8 cellular contexts compared by ENCODE assay signal in genomic region chr19:6021878-6022569, GRCh38. TPM values are rescaled to one million over a fixed set of nuclear protein-coding genes. Genes with fewer than 3 reads are reported as not detected.
A peak's percentile ranks its signal among the peaks of the same experiment; 100 is the strongest.
DNase-seq lines count a peak whose midpoint lies in the region; ATAC-seq and TF ChIP-seq lines count a peak whose summit lies in the region.

No MANE protein-coding gene starts in this region.

- H3K9me3 ChIP-seq in OCI-LY1 (ENCODE audit: low read length) (no peaks in the 10 kb centered on the region), fibroblast of lung (ENCODE audit: control insufficient read depth, insufficient read depth, low read depth, low read length) (no peaks in the 10 kb centered on the region)

- H2AFZ ChIP-seq in OCI-LY1 (ENCODE audit: low read length): no peak overlapping the region
- H2AFZ ChIP-seq in fibroblast of lung (ENCODE audit: low read length): peak overlapping the region; percentile 12

- H3K27ac ChIP-seq in C4-2B: peak overlapping the region; percentile 77
- H3K27ac ChIP-seq in OCI-LY1 (ENCODE audit: low read depth, low read length, poor library complexity, severe bottlenecking): no peak overlapping the region
- no peak overlapping the region for H3K27ac ChIP-seq in fibroblast of lung (ENCODE audit: insufficient read depth, low read length)

- H3K27me3 ChIP-seq in OCI-LY1 (ENCODE audit: insufficient read depth, low read length) (peaks cover 2% of the 10 kb centered on the region; the same call in 1 of the 2 replicates), fibroblast of lung (ENCODE audit: control insufficient read depth, insufficient read depth, low read length) (no peaks in the 10 kb centered on the region)

- H3K27ac Mint-ChIP-seq in nephron progenitor cell: no peak overlapping the region
- H3K27ac Mint-ChIP-seq in stimulated activated naive B cell treated with anti-CD40 and anti-IgM and Interleukin-4, amounts not matched to agents 10 μg/mL and 1 μg/mL and 100 μg/mL, for 72 hours: peak overlapping the region; percentile 51

- H3K79me2 ChIP-seq in OCI-LY1 (ENCODE audit: insufficient read depth, low read length) (no peaks in the 10 kb centered on the region), fibroblast of lung (ENCODE audit: control insufficient read depth, insufficient read depth, low read length) (no peaks in the 10 kb centered on the region)

- peaks cover 9% of the 10 kb centered on the region for H3K36me3 Mint-ChIP-seq in nephron progenitor cell (ENCODE audit: low read depth)
- H3K36me3 Mint-ChIP-seq in stimulated activated naive B cell treated with anti-CD40 and anti-IgM and Interleukin-4, amounts not matched to agents 10 μg/mL and 1 μg/mL and 100 μg/mL, for 72 hours: peaks cover 0 to 1% of the 10 kb centered on the region in 2 donors

- no peaks in the 10 kb centered on the region for H3K9me2 ChIP-seq in OCI-LY1 (ENCODE audit: low read depth, low read length)

- DNase-seq in HUDEP-2 (lab: John Stamatoyannopoulos, UW; ENCODE audit: unreplicated experiment in 76 of 76) (peak in 74 of 76 experiments; percentile 20 to 90 (median 71)), activated T-cell treated with anti-CD3 and anti-CD28 coated beads for 48 hours (ENCODE audit: low read depth) (peak; percentile 70), fibroblast of lung (ENCODE audit: low read depth in 2 of 2) (peak; percentile 41 to 81), nephron progenitor cell (peak; percentile 90)
- DNase-seq in stimulated activated naive B cell treated with anti-CD40 and anti-IgM and Interleukin-4, amounts not matched to agents 10 μg/mL and 1 μg/mL and 100 μg/mL, for 72 hours: peak; percentile 70

- TF ChIP-seq CTCF in C4-2B (conservative IDR thresholded peaks at IDR 0.05) (peak; percentile 67), OCI-LY1 (IDR thresholded peaks at IDR 0.05; ENCODE audit: low read length) (peak; percentile 75), fibroblast of lung (conservative IDR thresholded peaks at IDR 0.05 in 1 of 2, IDR thresholded peaks at IDR 0.05 in 1 of 2; ENCODE audit: low read depth in 1 of 2, low read length in 2 of 2) (peak; percentile 57 to 71), nephron progenitor cell (IDR thresholded peaks at IDR 0.05) (peak; percentile 83)

- no peaks in the 10 kb centered on the region for H3F3A ChIP-seq in OCI-LY1 (ENCODE audit: insufficient read depth, low read length)

- H3K36me3 ChIP-seq in OCI-LY1 (ENCODE audit: insufficient read depth, low read length) (no peaks in the 10 kb centered on the region), fibroblast of lung (ENCODE audit: control insufficient read depth, insufficient read depth, low read length) (no peaks in the 10 kb centered on the region)

- no peak overlapping the region for H3K4me3 Mint-ChIP-seq in nephron progenitor cell
- no peak overlapping the region for H3K4me3 Mint-ChIP-seq in stimulated activated naive B cell treated with anti-CD40 and anti-IgM and Interleukin-4, amounts not matched to agents 10 μg/mL and 1 μg/mL and 100 μg/mL, for 72 hours

- H3K27me3 Mint-ChIP-seq in nephron progenitor cell (ENCODE audit: low read depth, poor library complexity): peaks cover 49% of the 10 kb centered on the region
- H3K27me3 Mint-ChIP-seq in stimulated activated naive B cell treated with anti-CD40 and anti-IgM and Interleukin-4, amounts not matched to agents 10 μg/mL and 1 μg/mL and 100 μg/mL, for 72 hours: peaks cover 17 to 24% of the 10 kb centered on the region in 2 donors

- no peaks in the 10 kb centered on the region for H4K20me1 ChIP-seq in OCI-LY1 (ENCODE audit: insufficient read depth, low read length)
- H4K20me1 ChIP-seq in fibroblast of lung (ENCODE audit: control insufficient read depth, extremely low read depth, insufficient read depth, low read length): no peaks in the 10 kb centered on the region

- H3K9ac ChIP-seq in OCI-LY1 (ENCODE audit: low read length) (no peak overlapping the region), fibroblast of lung (ENCODE audit: insufficient read depth, low read length) (no peak overlapping the region)

- ATAC-seq in stimulated activated naive B cell treated with anti-CD40 and anti-IgM and Interleukin-4, amounts not matched to agents 10 μg/mL and 1 μg/mL and 100 μg/mL, for 72 hours (replicated peaks): peak; percentile 97 to 99
- ATAC-seq in GM21528 (IDR thresholded peaks at IDR 0.05; ENCODE audit: low FRiP score, unreplicated experiment): no peak

- no peaks in the 10 kb centered on the region for H3K9me3 Mint-ChIP-seq in nephron progenitor cell
- no peaks in the 10 kb centered on the region for H3K9me3 Mint-ChIP-seq in stimulated activated naive B cell treated with anti-CD40 and anti-IgM and Interleukin-4, amounts not matched to agents 10 μg/mL and 1 μg/mL and 100 μg/mL, for 72 hours

- no peak overlapping the region for H3K4me2 ChIP-seq in OCI-LY1 (ENCODE audit: low read length)
- no peak overlapping the region for H3K4me2 ChIP-seq in fibroblast of lung (ENCODE audit: extremely low read depth, insufficient read depth, low read length)

- no peak overlapping the region for H3K4me3 ChIP-seq in OCI-LY1 (ENCODE audit: low read depth, low read length, poor library complexity, severe bottlenecking)
- no peak overlapping the region for H3K4me3 ChIP-seq in fibroblast of lung (replicated peaks in 1 of 4; ENCODE audit: control extremely low read depth in 1 of 4, insufficient read depth in 1 of 4, low read depth in 3 of 4, low read length in 4 of 4)

- H3K4me1 Mint-ChIP-seq in nephron progenitor cell: peaks cover 29% of the 10 kb centered on the region
- peaks cover 7 to 13% of the 10 kb centered on the region in 2 donors for H3K4me1 Mint-ChIP-seq in stimulated activated naive B cell treated with anti-CD40 and anti-IgM and Interleukin-4, amounts not matched to agents 10 μg/mL and 1 μg/mL and 100 μg/mL, for 72 hours

- no peaks in the 10 kb centered on the region for H3K4me1 ChIP-seq in OCI-LY1 (ENCODE audit: insufficient read depth, low read length, severe bottlenecking)
- peaks cover 8% of the 10 kb centered on the region for H3K4me1 ChIP-seq in fibroblast of lung (ENCODE audit: control insufficient read depth, extremely low read depth, insufficient read depth, low read length)

RNA-seq across cellular contexts. Expression of gene RANBP3, which starts 44.1 kb away (rescaled TPM):
- total RNA-seq in fibroblast of lung: 32.1 and 39.8 TPM in 2 replicates
- polyA plus RNA-seq in fibroblast of lung: 59.4 and 72.9 TPM in 2 replicates
- 64.1 and 75.1 TPM in 2 replicates for polyA plus RNA-seq in fibroblast of lung (2012)
- polyA minus RNA-seq in fibroblast of lung (ENCODE audit: low replicate concordance): 72.2 and 78.5 TPM in 2 replicates
